Comparison of ENCODE assay signal across 21 cellular contexts in the genomic region with DNA sequence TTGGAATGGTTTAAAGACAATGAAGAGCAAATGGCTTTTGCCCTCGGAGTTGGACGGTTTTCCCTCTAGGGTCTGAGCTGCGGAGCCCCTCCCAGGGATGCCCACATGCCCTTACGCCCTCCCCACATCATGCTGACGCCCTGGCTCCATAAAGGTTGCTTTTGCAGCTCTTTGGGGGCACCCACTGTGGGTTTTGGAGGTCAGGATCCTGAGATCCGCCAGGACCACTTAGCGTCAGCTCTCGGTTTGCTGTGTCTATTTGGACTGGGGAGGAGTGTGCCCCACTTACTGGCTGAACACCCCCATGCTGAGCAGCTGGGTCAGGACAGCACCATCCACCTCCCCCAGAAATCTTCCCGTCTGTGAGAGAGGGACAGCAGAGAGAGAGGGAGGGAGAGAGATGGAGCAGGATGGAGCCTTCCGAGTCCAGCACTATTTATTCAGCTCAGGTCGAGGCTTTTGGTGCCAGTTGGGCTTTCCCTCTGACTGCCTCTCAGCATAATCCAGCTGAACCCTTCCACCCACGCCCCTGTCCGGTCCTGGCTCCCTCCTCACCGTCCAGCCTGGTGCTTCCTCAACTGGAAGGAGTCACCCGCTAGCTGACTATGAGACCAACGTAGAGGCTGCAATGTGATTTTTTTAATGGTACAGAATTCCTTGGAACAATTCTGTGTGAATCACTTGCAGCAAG. TPM values are rescaled to one million over a fixed set of nuclear protein-coding genes. Genes with fewer than 3 reads are reported as not detected.
DNase-seq lines count a peak whose midpoint lies in the region; ATAC-seq, FAIRE-seq and TF ChIP-seq lines count a peak whose summit lies in the region.
"Had no signal": no experiment of that assay in that cellular context is flagged by ENCODE, and none has a peak within 500 bp of the region (broad histone marks: within the 10 kb centered on the region; RNA-seq: fewer than 3 reads in every experiment).

No MANE protein-coding gene starts in this region.

- no peaks in the 10 kb centered on the region for H3K36me3 Mint-ChIP-seq in activated CD8-positive, alpha-beta memory T cell treated with anti-CD3 and anti-CD28 coated beads, Interleukin-2, amount 10 ng/mL, durations not matched to agents 7 days and 5 days
- H3K36me3 Mint-ChIP-seq in stimulated activated naive B cell treated with anti-CD40 and anti-IgM and Interleukin-4, amounts not matched to agents 10 μg/mL and 1 μg/mL and 100 μg/mL, for 72 hours = no peaks in the 10 kb centered on the region
- H3K36me3 Mint-ChIP-seq: activated CD4-positive, alpha-beta memory T cell treated with anti-CD3 and anti-CD28 coated beads for 36 hours; CD4-positive, CD25-positive, alpha-beta regulatory T cell; naive B cell had no signal

- no peak overlapping the region for H3K4me3 ChIP-seq in RWPE2 (ENCODE audit: severe bottlenecking)
- H3K4me3 ChIP-seq: A549, lower lobe of right lung, psoas muscle, vagina had no signal

- H3K9me3 ChIP-seq in RWPE2 (ENCODE audit: severe bottlenecking) = no peaks in the 10 kb centered on the region
- H3K9me3 ChIP-seq: A549, lower lobe of right lung, psoas muscle, vagina had no signal

- no peak overlapping the region for H3K4me3 Mint-ChIP-seq in activated CD8-positive, alpha-beta memory T cell treated with anti-CD3 and anti-CD28 coated beads, Interleukin-2, amount 10 ng/mL, durations not matched to agents 7 days and 5 days
- H3K4me3 Mint-ChIP-seq in stimulated activated naive B cell treated with anti-CD40 and anti-IgM and Interleukin-4, amounts not matched to agents 10 μg/mL and 1 μg/mL and 100 μg/mL, for 72 hours = no peak overlapping the region
- H3K4me3 Mint-ChIP-seq: activated CD4-positive, alpha-beta memory T cell treated with anti-CD3 and anti-CD28 coated beads for 36 hours had no signal

- H3K27ac Mint-ChIP-seq in activated CD8-positive, alpha-beta memory T cell treated with anti-CD3 and anti-CD28 coated beads, Interleukin-2, amount 10 ng/mL, durations not matched to agents 7 days and 5 days = no peak overlapping the region
- H3K27ac Mint-ChIP-seq in stimulated activated naive B cell treated with anti-CD40 and anti-IgM and Interleukin-4, amounts not matched to agents 10 μg/mL and 1 μg/mL and 100 μg/mL, for 72 hours = peak overlapping the region; percentile 51
- H3K27ac Mint-ChIP-seq: activated CD4-positive, alpha-beta memory T cell treated with anti-CD3 and anti-CD28 coated beads for 36 hours had no signal

- peak; percentile 12 for DNase-seq in activated CD8-positive, alpha-beta memory T cell treated with anti-CD3 and anti-CD28 coated beads, Interleukin-2, amount 50 U/mL, for 4 hours
- DNase-seq in activated CD8-positive, alpha-beta memory T cell treated with anti-CD3 and anti-CD28 coated beads, Interleukin-2, amount 10 ng/mL, durations not matched to agents 7 days and 5 days = no peak
- DNase-seq in RWPE2 (ENCODE audit: low spot score) (peak; percentile 49), frontal cortex (ENCODE audit: low spot score in 2 of 2) (peak; percentile 14 to 28), RCC 7860 (ENCODE audit: low spot score) (no peak)
- DNase-seq in stimulated activated naive B cell treated with anti-CD40 and anti-IgM and Interleukin-4, amounts not matched to agents 10 μg/mL and 1 μg/mL and 100 μg/mL, for 72 hours = no peak
- DNase-seq: activated CD4-positive, alpha-beta memory T cell treated with anti-CD3 and anti-CD28 coated beads for 36 hours; CD4-positive, CD25-positive, alpha-beta regulatory T cell; KG1; naive B cell; NCI-H1105; stimulated activated naive CD8-positive, alpha-beta T cell treated with anti-CD3 and anti-CD28 coated beads, Interleukin-15, Interleukin-2, amounts not matched to agents 100 U/mL and 50 U/mL, for 24 hours had no signal

- no peaks in the 10 kb centered on the region for H3K9me3 Mint-ChIP-seq in activated CD8-positive, alpha-beta memory T cell treated with anti-CD3 and anti-CD28 coated beads, Interleukin-2, amount 10 ng/mL, durations not matched to agents 7 days and 5 days (ENCODE audit: low read depth)
- peaks cover 2 to 5% of the 10 kb centered on the region in 2 donors for H3K9me3 Mint-ChIP-seq in stimulated activated naive B cell treated with anti-CD40 and anti-IgM and Interleukin-4, amounts not matched to agents 10 μg/mL and 1 μg/mL and 100 μg/mL, for 72 hours
- H3K9me3 Mint-ChIP-seq: activated CD4-positive, alpha-beta memory T cell treated with anti-CD3 and anti-CD28 coated beads for 36 hours had no signal

- no peaks in the 10 kb centered on the region for H3K4me1 ChIP-seq in RWPE2 (ENCODE audit: insufficient read depth, poor library complexity, severe bottlenecking)

- H3K27me3 Mint-ChIP-seq in activated CD8-positive, alpha-beta memory T cell treated with anti-CD3 and anti-CD28 coated beads, Interleukin-2, amount 10 ng/mL, durations not matched to agents 7 days and 5 days = no peaks in the 10 kb centered on the region
- H3K27me3 Mint-ChIP-seq in stimulated activated naive B cell treated with anti-CD40 and anti-IgM and Interleukin-4, amounts not matched to agents 10 μg/mL and 1 μg/mL and 100 μg/mL, for 72 hours = no peaks in the 10 kb centered on the region
- H3K27me3 Mint-ChIP-seq: activated CD4-positive, alpha-beta memory T cell treated with anti-CD3 and anti-CD28 coated beads for 36 hours; CD4-positive, CD25-positive, alpha-beta regulatory T cell; naive B cell had no signal

- H3K36me3 ChIP-seq in RWPE2 (ENCODE audit: low read depth) = no peaks in the 10 kb centered on the region
- H3K36me3 ChIP-seq: lower lobe of right lung, vagina had no signal

- CTCF ChIA-PET in activated CD8-positive, alpha-beta memory T cell treated with anti-CD3 and anti-CD28 coated beads, Interleukin-2, amount 10 ng/mL, durations not matched to agents 7 days and 5 days (lab: Charles Lee) = interaction anchor here (1.0 to 2.8 kb wide), 2 partner anchors 139 to 149 kb away, joined by 3 to 12 read pairs; no protein-coding TSS in a partner anchor

- FAIRE-seq in frontal cortex (lab: Jason Lieb, UNC) = no peak
- FAIRE-seq in RCC 7860 (lab: Jason Lieb, UNC) = no peak
- FAIRE-seq: A549, H1 had no signal

- no peak for ATAC-seq in activated CD8-positive, alpha-beta memory T cell treated with anti-CD3 and anti-CD28 coated beads, Interleukin-2, amount 10 ng/mL, durations not matched to agents 7 days and 5 days
- ATAC-seq in RWPE2 (ENCODE audit: low read depth) (no peak), HG03354 (IDR thresholded peaks at IDR 0.05; ENCODE audit: poor library complexity, severe bottlenecking, unreplicated experiment) (no peak), HG03342 (IDR thresholded peaks at IDR 0.05; ENCODE audit: unreplicated experiment) (no peak)
- ATAC-seq in stimulated activated naive B cell treated with anti-CD40 and anti-IgM and Interleukin-4, amounts not matched to agents 10 μg/mL and 1 μg/mL and 100 μg/mL, for 72 hours (replicated peaks) = no peak
- ATAC-seq: lower lobe of right lung; psoas muscle; stimulated activated naive CD8-positive, alpha-beta T cell treated with anti-CD3 and anti-CD28 coated beads, Interleukin-15, Interleukin-2, amounts not matched to agents 100 U/mL and 50 U/mL, for 24 hours had no signal

- peaks cover 7% of the 10 kb centered on the region for H3K4me1 Mint-ChIP-seq in activated CD8-positive, alpha-beta memory T cell treated with anti-CD3 and anti-CD28 coated beads, Interleukin-2, amount 10 ng/mL, durations not matched to agents 7 days and 5 days
- peaks cover 22 to 32% of the 10 kb centered on the region in 2 donors for H3K4me1 Mint-ChIP-seq in stimulated activated naive B cell treated with anti-CD40 and anti-IgM and Interleukin-4, amounts not matched to agents 10 μg/mL and 1 μg/mL and 100 μg/mL, for 72 hours

- TF ChIP-seq CTCF in RWPE2 (IDR thresholded peaks at IDR 0.05; ENCODE audit: poor library complexity, severe bottlenecking) = no peak

- H3K27ac ChIP-seq in RWPE2 (ENCODE audit: poor library complexity, severe bottlenecking) = no peak overlapping the region
- H3K27ac ChIP-seq: A549, epithelial cell of prostate, lower lobe of right lung, psoas muscle, vagina had no signal

- no peaks in the 10 kb centered on the region for H3K27me3 ChIP-seq in RWPE2 (ENCODE audit: insufficient read depth, poor library complexity, severe bottlenecking)
- H3K27me3 ChIP-seq: vagina had no signal

RNA-seq across cellular contexts. Expression of gene LRTM2, which starts 18.9 kb away (rescaled TPM):
- not detected for total RNA-seq in activated CD8-positive, alpha-beta memory T cell treated with anti-CD3 and anti-CD28 coated beads, Interleukin-2, amount 10 ng/mL, durations not matched to agents 7 days and 5 days
- 1.6 TPM for total RNA-seq in frontal cortex
- total RNA-seq: activated CD4-positive, alpha-beta memory T cell treated with anti-CD3 and anti-CD28 coated beads for 36 hours; CD4-positive, CD25-positive, alpha-beta regulatory T cell; H1; lower lobe of right lung; psoas muscle; RPMI7951; vagina had no signal

Comparison
In these comparisons a context has a peak if more than half of its experiments do, and no peak if none do; other contexts are left out.
1. DNase-seq: peak in activated CD8-positive, alpha-beta memory T cell treated with anti-CD3 and anti-CD28 coated beads, Interleukin-2, amount 50 U/mL, for 4 hours (single experiment), RWPE2 (single experiment) and frontal cortex (2 of 2); none in activated CD8-positive, alpha-beta memory T cell treated with anti-CD3 and anti-CD28 coated beads, Interleukin-2, amount 10 ng/mL, durations not matched to agents 7 days and 5 days (single experiment), stimulated activated naive B cell treated with anti-CD40 and anti-IgM and Interleukin-4, amounts not matched to agents 10 μg/mL and 1 μg/mL and 100 μg/mL, for 72 hours (single experiment) and RCC 7860 (single experiment).